11 cellular contexts compared by ENCODE assay signal in genomic region chr3:120763601-120764000, GRCh38. TPM values are rescaled to one million over a fixed set of nuclear protein-coding genes. Genes with fewer than 3 reads are reported as not detected.
DNase-seq lines count a peak whose midpoint lies in the region; ATAC-seq and TF ChIP-seq lines count a peak whose summit lies in the region.
"Had no signal": no experiment of that assay in that cellular context is flagged by ENCODE, and none has a peak within 500 bp of the region (broad histone marks: within the 10 kb centered on the region; RNA-seq: fewer than 3 reads in every experiment).

No MANE protein-coding gene starts in this region.

- TF ChIP-seq EP300 in esophagus muscularis mucosa (IDR thresholded peaks at IDR 0.05), result no peak

- ATAC-seq in right cardiac atrium (no peak), HG02798 (IDR thresholded peaks at IDR 0.05; ENCODE audit: poor library complexity, unreplicated experiment) (peak; percentile 79), HG03571 (IDR thresholded peaks at IDR 0.05; ENCODE audit: unreplicated experiment) (peak; percentile 65)
- ATAC-seq: natural killer cell had no signal

- no peak for DNase-seq in cardiac muscle cell (ENCODE audit: low read depth in 1 of 2, low spot score in 1 of 2)
- no peak for DNase-seq in right cardiac atrium
- DNase-seq in esophagus muscularis mucosa (ENCODE audit: extremely low spot score), result no peak
- no peak for DNase-seq in MV-4-11 (lab: John Stamatoyannopoulos, UW)
- DNase-seq in activated CD4-positive, alpha-beta T cell treated with anti-CD3 and anti-CD28 coated beads, Interleukin-2, amount 50 U/mL, for 4 hours, result no peak
- no peak for DNase-seq in H4 (ENCODE audit: low spot score)
- DNase-seq: natural killer cell had no signal

- peak overlapping the region; percentile 61 for H3K27ac ChIP-seq in cardiac muscle cell
- no peak overlapping the region for H3K27ac ChIP-seq in right cardiac atrium (ENCODE audit: low read length)
- no peak overlapping the region for H3K27ac ChIP-seq in esophagus muscularis mucosa (replicated peaks in 1 of 4)
- H3K27ac ChIP-seq: coronary artery, thyroid gland had no signal

- H3K9me3 ChIP-seq in cardiac muscle cell (ENCODE audit: low read depth), result no peaks in the 10 kb centered on the region
- no peaks in the 10 kb centered on the region for H3K9me3 ChIP-seq in right cardiac atrium (ENCODE audit: control insufficient read depth, low read length)
- no peaks in the 10 kb centered on the region for H3K9me3 ChIP-seq in esophagus muscularis mucosa
- H3K9me3 ChIP-seq: thyroid gland had no signal

- H3K4me1 ChIP-seq in cardiac muscle cell (ENCODE audit: low read depth), result peaks cover 19% of the 10 kb centered on the region
- H3K4me1 ChIP-seq in right cardiac atrium (ENCODE audit: control insufficient read depth, insufficient read depth, low read length), result no peaks in the 10 kb centered on the region
- peaks cover 6 to 30% (median 26%) of the 10 kb centered on the region in 4 donors for H3K4me1 ChIP-seq in esophagus muscularis mucosa

- WGBS in right cardiac atrium, result 58% methylated on average over 1 of the region's 1 CpG
- WGBS in esophagus muscularis mucosa, result 70% methylated on average over 1 of the region's 1 CpG

- H3K27me3 ChIP-seq in cardiac muscle cell (no peaks in the 10 kb centered on the region), right cardiac atrium (ENCODE audit: control insufficient read depth, insufficient read depth) (no peaks in the 10 kb centered on the region), esophagus muscularis mucosa (no peaks in the 10 kb centered on the region)
- H3K27me3 ChIP-seq: thyroid gland had no signal

- TF ChIP-seq POLR2A in esophagus muscularis mucosa (IDR thresholded peaks at IDR 0.05; ENCODE audit: low read depth), result no peak

- H3K4me3 ChIP-seq in cardiac muscle cell (no peak overlapping the region), right cardiac atrium (ENCODE audit: low read length) (no peak overlapping the region), esophagus muscularis mucosa (no peak overlapping the region)
- H3K4me3 ChIP-seq: coronary artery, thyroid gland had no signal

- TF ChIP-seq CTCF in cardiac muscle cell (IDR thresholded peaks at IDR 0.05; ENCODE audit: low read depth, low read length) (no peak), esophagus muscularis mucosa (IDR thresholded peaks at IDR 0.05) (no peak)

- H3K36me3 ChIP-seq in cardiac muscle cell (no peaks in the 10 kb centered on the region), esophagus muscularis mucosa (no peaks in the 10 kb centered on the region)
- H3K36me3 ChIP-seq: thyroid gland had no signal

- intact Hi-C loops in right cardiac atrium (cut with DNase I) (no loop called here), esophagus muscularis mucosa (cut with DNase I) (no loop called here)

RNA-seq across cellular contexts. Expression of gene GTF2E1, which starts 21.1 kb away (rescaled TPM):
- total RNA-seq in cardiac muscle cell, result 22.1 and 23.6 TPM in 2 replicates
- 12.9 and 21.5 TPM in 2 replicates for polyA plus RNA-seq in cardiac muscle cell
- 10 to 100 TPM; 10.3 to 13.9 (median 11.7) TPM for total RNA-seq in right cardiac atrium
- polyA plus RNA-seq in right cardiac atrium, result 4.9 TPM
- total RNA-seq in esophagus muscularis mucosa, result 10 to 100 TPM in 3 of 4 donors, 1 to 10 TPM in 1; 9.4 to 18.2 (median 13.9) TPM
- 22.4 and 26.0 TPM in 2 replicates for total RNA-seq in H4 (2014; rRNA removed; shearing (Covaris generic))

RNA-seq across cellular contexts. Expression of gene RABL3, which starts 21.3 kb away (rescaled TPM):
- total RNA-seq in cardiac muscle cell (12.5 and 16.6 TPM in 2 replicates), right cardiac atrium (10 to 100 TPM; 13.6 to 19.6 (median 15.7) TPM), esophagus muscularis mucosa (10 to 100 TPM; 16.9 to 23.9 (median 20.7) TPM)
- polyA plus RNA-seq in cardiac muscle cell (15.0 and 22.3 TPM in 2 replicates), right cardiac atrium (4.7 TPM)
- 30.6 and 31.6 TPM in 2 replicates for total RNA-seq in H4 (2014; rRNA removed; shearing (Covaris generic))

Comparison
In these comparisons a context has a peak if more than half of its experiments do, and no peak if none do; other contexts are left out.
1. ATAC-seq: peak in HG02798 (single experiment) and HG03571 (single experiment); none in right cardiac atrium (0 of 2).